Comparison of ENCODE assay signal across 16 cellular contexts in the genomic region with DNA sequence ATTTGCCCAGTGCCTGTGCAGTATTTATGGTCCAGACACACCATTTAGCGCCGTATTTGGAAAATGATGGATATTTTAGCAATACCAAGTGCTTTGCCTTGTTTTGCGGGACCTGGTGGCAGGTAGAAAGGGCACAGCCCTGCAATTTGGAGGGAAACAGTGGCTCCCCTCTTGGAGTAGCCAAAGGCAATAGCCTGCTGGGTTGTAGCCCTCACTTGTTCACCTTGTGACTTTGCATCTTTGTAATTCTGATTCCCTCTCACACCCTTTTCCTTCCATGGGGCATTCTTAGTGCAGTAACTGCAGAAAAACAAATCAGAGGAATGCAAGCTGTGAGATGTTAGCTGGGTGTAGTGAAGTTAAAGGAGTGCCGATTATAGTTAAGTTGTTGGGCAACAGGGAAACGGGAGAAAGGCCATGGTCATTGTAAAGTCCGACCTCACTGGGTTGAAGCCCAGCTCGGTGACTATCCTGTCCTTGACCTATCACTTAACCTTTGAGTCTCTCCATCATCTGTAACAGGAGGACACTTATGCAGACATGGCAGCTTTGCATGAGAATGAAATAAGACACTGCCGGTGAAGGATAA.
DNase-seq lines count a peak whose midpoint lies in the region; ATAC-seq and TF ChIP-seq lines count a peak whose summit lies in the region.
"Had no signal": no experiment of that assay in that cellular context is flagged by ENCODE, and none has a peak within 500 bp of the region (broad histone marks: within the 10 kb centered on the region; RNA-seq: fewer than 3 reads in every experiment).

No MANE protein-coding gene starts in this region.

- H3K4me3 Mint-ChIP-seq in WTC11, result no peak overlapping the region
- H3K4me3 Mint-ChIP-seq: CD4-positive, alpha-beta T cell; IgD-negative memory B cell had no signal

- POLR2A ChIA-PET in WTC11 (lab: Charles Lee), result no interaction called here

- no peak overlapping the region for H3K9ac ChIP-seq in mesendoderm (ENCODE audit: low read length)
- H3K9ac ChIP-seq: BLaER1 treated with 17β-estradiol and CSF1 and Interleukin-3, amounts not matched to agents 10 nM and 100 nM; GM23248 had no signal

- H3K23ac ChIP-seq in mesendoderm (ENCODE audit: low read length), result no peak overlapping the region

- H3K4me3 ChIP-seq in iPS DF 6.9 (ENCODE audit: low read length) (no peak overlapping the region), mesendoderm (ENCODE audit: low read length) (no peak overlapping the region)
- H3K4me3 ChIP-seq: BLaER1 treated with 17β-estradiol and CSF1 and Interleukin-3, amounts not matched to agents 10 nM and 100 nM; GM12878; GM23248; HAP-1 had no signal

- H3K4me1 ChIP-seq in iPS DF 6.9 (ENCODE audit: control insufficient read depth, insufficient read depth, low read length) (peaks cover 3% of the 10 kb centered on the region; the same call in 1 of the 2 replicates), mesendoderm (ENCODE audit: control insufficient read depth, low read depth, low read length) (no peaks in the 10 kb centered on the region)
- H3K4me1 ChIP-seq: HAP-1 had no signal

- H3K4ac ChIP-seq in mesendoderm (ENCODE audit: low read depth, low read length), result no peak overlapping the region

- H3K4me1 Mint-ChIP-seq in WTC11, result peaks cover 27% of the 10 kb centered on the region

- no peak overlapping the region for H4K5ac ChIP-seq in mesendoderm (ENCODE audit: low read length)

- peaks cover 46% of the 10 kb centered on the region for H3K27me3 Mint-ChIP-seq in WTC11 (ENCODE audit: low read depth)

- DNase-seq in ELF-1 (ENCODE audit: low read depth, low spot score) (peak; percentile 57), WTC11 (ENCODE audit: low spot score) (no peak), iPS DF 6.9 (ENCODE audit: low read depth, low spot score) (peak; percentile 5), mesendoderm (peak; percentile 21), UCSD-AML1 (lab: John Stamatoyannopoulos, UW; ENCODE audit: unreplicated experiment) (no peak)
- DNase-seq in stimulated activated CD8-positive, alpha-beta memory T cell treated with anti-CD3 and anti-CD28 coated beads, Interleukin-4, amount 100 ng/mL, for 48 hours, result no peak
- DNase-seq: ACHN; Calu3; CD4-positive, alpha-beta T cell; DMS 273 treated with DMSO at 0.1 percent for 48 hours; GM23248 had no signal

- H4K8ac ChIP-seq in mesendoderm (ENCODE audit: low read depth, low read length), result no peak overlapping the region

- no peak overlapping the region for H3K27ac ChIP-seq in iPS DF 6.9 (ENCODE audit: low read length)
- no peak overlapping the region for H3K27ac ChIP-seq in mesendoderm (ENCODE audit: low read depth, low read length)
- H3K27ac ChIP-seq: BLaER1 treated with 17β-estradiol and CSF1 and Interleukin-3, amounts not matched to agents 10 nM and 100 nM; GM23248 had no signal

- ATAC-seq in WTC11 (peak; percentile 89), HG02981 (IDR thresholded peaks at IDR 0.05; ENCODE audit: unreplicated experiment) (no peak)
- ATAC-seq: GM12878 had no signal

- H3K18ac ChIP-seq in mesendoderm (ENCODE audit: low read length), result no peak overlapping the region

- no peaks in the 10 kb centered on the region for H3K79me2 ChIP-seq in mesendoderm (ENCODE audit: control insufficient read depth, insufficient read depth, low read length)

- H3K36me3 ChIP-seq in iPS DF 6.9 (ENCODE audit: control insufficient read depth, insufficient read depth, low read length) (no peaks in the 10 kb centered on the region), mesendoderm (ENCODE audit: control insufficient read depth, insufficient read depth, low read length) (no peaks in the 10 kb centered on the region)
- H3K36me3 ChIP-seq: BLaER1 treated with 17β-estradiol and CSF1 and Interleukin-3, amounts not matched to agents 10 nM and 100 nM; HAP-1 had no signal

- H2BK120ac ChIP-seq in mesendoderm (ENCODE audit: low read depth, low read length), result no peak overlapping the region

- no peak overlapping the region for H3K4me2 ChIP-seq in mesendoderm (ENCODE audit: low read length)

- no peak overlapping the region for H3K56ac ChIP-seq in mesendoderm (ENCODE audit: low read length)

- no peak overlapping the region for H2AK5ac ChIP-seq in mesendoderm (ENCODE audit: low read length)

- no peaks in the 10 kb centered on the region for H3K27me3 ChIP-seq in iPS DF 6.9 (ENCODE audit: control insufficient read depth, insufficient read depth, low read length)
- H3K27me3 ChIP-seq in mesendoderm (ENCODE audit: insufficient read depth, low read length, poor library complexity), result no peaks in the 10 kb centered on the region
- H3K27me3 ChIP-seq: BLaER1 treated with 17β-estradiol and CSF1 and Interleukin-3, amounts not matched to agents 10 nM and 100 nM had no signal

- H3K27ac Mint-ChIP-seq in WTC11, result peak overlapping the region; percentile 7; the same call in 1 of the 2 replicates
- H3K27ac Mint-ChIP-seq: CD4-positive, alpha-beta T cell; IgD-negative memory B cell had no signal

- H3K9me3 ChIP-seq in iPS DF 6.9 (ENCODE audit: control insufficient read depth, insufficient read depth, low read length), result no peaks in the 10 kb centered on the region
- H3K9me3 ChIP-seq: BLaER1 treated with 17β-estradiol and CSF1 and Interleukin-3, amounts not matched to agents 10 nM and 100 nM; HAP-1 had no signal

- H3K79me1 ChIP-seq in mesendoderm (ENCODE audit: low read length), result no peaks in the 10 kb centered on the region

- H2BK15ac ChIP-seq in mesendoderm (replicated peaks; ENCODE audit: low read depth), result no peak overlapping the region

- H3K9me3 Mint-ChIP-seq in WTC11, result peaks cover 5% of the 10 kb centered on the region; the same call in 1 of the 2 replicates
- H3K9me3 Mint-ChIP-seq: CD4-positive, alpha-beta T cell had no signal

- no CpG with 5 or more reads among the region's 8 CpGs for WGBS in iPS DF 6.9 (ENCODE audit: insufficient coverage, insufficient read length)
- no CpG with 5 or more reads among the region's 8 CpGs for WGBS in mesendoderm (ENCODE audit: extremely low coverage, insufficient coverage, low lambda C conversion rate)

- CTCF ChIA-PET in WTC11 (lab: Charles Lee), result interaction anchor here (0.6 to 1.5 kb wide), 3 partner anchors 27 to 1350 kb away, joined by 3 to 4 read pairs (median 3); no protein-coding TSS in a partner anchor

- no peak for TF ChIP-seq CTCF in WTC11 (IDR thresholded peaks at IDR 0.05)

- no peak overlapping the region for H2BK5ac ChIP-seq in mesendoderm (ENCODE audit: low read length)

- H3K36me3 Mint-ChIP-seq in WTC11, result no peaks in the 10 kb centered on the region
- H3K36me3 Mint-ChIP-seq: IgD-negative memory B cell had no signal

TF ChIP-seq in WTC11, 78 proteins besides CTCF, POLR2A, EP300 and RAD21 (continues in another document):
- TF ChIP-seq OVOL2 (CRISPR knock-in tag; IDR thresholded peaks at IDR 0.05; ENCODE audit: borderline replicate concordance), result no peak
- no peak for TF ChIP-seq PRRX2 (CRISPR knock-in tag; IDR thresholded peaks at IDR 0.05)
- TF ChIP-seq GRHL2 (CRISPR knock-in tag; IDR thresholded peaks at IDR 0.05; ENCODE audit: insufficient replicate concordance, severe bottlenecking), result no peak
- no peak for TF ChIP-seq CREM (CRISPR knock-in tag; IDR thresholded peaks at IDR 0.05)
- TF ChIP-seq, protein P1, sequence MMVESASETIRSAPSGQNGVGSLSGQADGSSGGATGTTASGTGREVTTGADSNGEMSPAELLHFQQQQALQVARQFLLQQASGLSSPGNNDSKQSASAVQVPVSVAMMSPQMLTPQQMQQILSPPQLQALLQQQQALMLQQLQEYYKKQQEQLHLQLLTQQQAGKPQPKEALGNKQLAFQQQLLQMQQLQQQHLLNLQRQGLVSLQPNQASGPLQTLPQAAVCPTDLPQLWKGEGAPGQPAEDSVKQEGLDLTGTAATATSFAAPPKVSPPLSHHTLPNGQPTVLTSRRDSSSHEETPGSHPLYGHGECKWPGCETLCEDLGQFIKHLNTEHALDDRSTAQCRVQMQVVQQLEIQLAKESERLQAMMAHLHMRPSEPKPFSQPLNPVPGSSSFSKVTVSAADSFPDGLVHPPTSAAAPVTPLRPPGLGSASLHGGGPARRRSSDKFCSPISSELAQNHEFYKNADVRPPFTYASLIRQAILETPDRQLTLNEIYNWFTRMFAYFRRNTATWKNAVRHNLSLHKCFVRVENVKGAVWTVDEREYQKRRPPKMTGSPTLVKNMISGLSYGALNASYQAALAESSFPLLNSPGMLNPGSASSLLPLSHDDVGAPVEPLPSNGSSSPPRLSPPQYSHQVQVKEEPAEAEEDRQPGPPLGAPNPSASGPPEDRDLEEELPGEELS (CRISPR knock-in tag; IDR thresholded peaks at IDR 0.05), result no peak
- no peak for TF ChIP-seq SOX15 (CRISPR knock-in tag; IDR thresholded peaks at IDR 0.05)
- TF ChIP-seq RORB (CRISPR knock-in tag; IDR thresholded peaks at IDR 0.05), result no peak
- TF ChIP-seq NFATC4 (CRISPR knock-in tag; IDR thresholded peaks at IDR 0.05), result no peak
- no peak for TF ChIP-seq ZNF232 (CRISPR knock-in tag; IDR thresholded peaks at IDR 0.05)
- TF ChIP-seq, protein P2, sequence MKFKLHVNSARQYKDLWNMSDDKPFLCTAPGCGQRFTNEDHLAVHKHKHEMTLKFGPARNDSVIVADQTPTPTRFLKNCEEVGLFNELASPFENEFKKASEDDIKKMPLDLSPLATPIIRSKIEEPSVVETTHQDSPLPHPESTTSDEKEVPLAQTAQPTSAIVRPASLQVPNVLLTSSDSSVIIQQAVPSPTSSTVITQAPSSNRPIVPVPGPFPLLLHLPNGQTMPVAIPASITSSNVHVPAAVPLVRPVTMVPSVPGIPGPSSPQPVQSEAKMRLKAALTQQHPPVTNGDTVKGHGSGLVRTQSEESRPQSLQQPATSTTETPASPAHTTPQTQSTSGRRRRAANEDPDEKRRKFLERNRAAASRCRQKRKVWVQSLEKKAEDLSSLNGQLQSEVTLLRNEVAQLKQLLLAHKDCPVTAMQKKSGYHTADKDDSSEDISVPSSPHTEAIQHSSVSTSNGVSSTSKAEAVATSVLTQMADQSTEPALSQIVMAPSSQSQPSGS (CRISPR knock-in tag; IDR thresholded peaks at IDR 0.05; ENCODE audit: borderline replicate concordance, low read depth), result no peak
- no peak for TF ChIP-seq EMX1 (CRISPR knock-in tag; IDR thresholded peaks at IDR 0.05)
- TF ChIP-seq, protein P3, sequence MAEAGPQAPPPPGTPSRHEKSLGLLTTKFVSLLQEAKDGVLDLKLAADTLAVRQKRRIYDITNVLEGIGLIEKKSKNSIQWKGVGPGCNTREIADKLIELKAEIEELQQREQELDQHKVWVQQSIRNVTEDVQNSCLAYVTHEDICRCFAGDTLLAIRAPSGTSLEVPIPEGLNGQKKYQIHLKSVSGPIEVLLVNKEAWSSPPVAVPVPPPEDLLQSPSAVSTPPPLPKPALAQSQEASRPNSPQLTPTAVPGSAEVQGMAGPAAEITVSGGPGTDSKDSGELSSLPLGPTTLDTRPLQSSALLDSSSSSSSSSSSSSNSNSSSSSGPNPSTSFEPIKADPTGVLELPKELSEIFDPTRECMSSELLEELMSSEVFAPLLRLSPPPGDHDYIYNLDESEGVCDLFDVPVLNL (CRISPR knock-in tag; IDR thresholded peaks at IDR 0.05; ENCODE audit: borderline replicate concordance, low read depth), result no peak

Comparison
In these comparisons a context has a peak if more than half of its experiments do, and no peak if none do; other contexts are left out.
1. DNase-seq: peak in ELF-1 (single experiment), iPS DF 6.9 (single experiment) and mesendoderm (single experiment); none in WTC11 (single experiment), stimulated activated CD8-positive, alpha-beta memory T cell treated with anti-CD3 and anti-CD28 coated beads, Interleukin-4, amount 100 ng/mL, for 48 hours (single experiment) and UCSD-AML1 (single experiment).